ENCODE assay signal across 12 cellular contexts in the genomic region with DNA sequence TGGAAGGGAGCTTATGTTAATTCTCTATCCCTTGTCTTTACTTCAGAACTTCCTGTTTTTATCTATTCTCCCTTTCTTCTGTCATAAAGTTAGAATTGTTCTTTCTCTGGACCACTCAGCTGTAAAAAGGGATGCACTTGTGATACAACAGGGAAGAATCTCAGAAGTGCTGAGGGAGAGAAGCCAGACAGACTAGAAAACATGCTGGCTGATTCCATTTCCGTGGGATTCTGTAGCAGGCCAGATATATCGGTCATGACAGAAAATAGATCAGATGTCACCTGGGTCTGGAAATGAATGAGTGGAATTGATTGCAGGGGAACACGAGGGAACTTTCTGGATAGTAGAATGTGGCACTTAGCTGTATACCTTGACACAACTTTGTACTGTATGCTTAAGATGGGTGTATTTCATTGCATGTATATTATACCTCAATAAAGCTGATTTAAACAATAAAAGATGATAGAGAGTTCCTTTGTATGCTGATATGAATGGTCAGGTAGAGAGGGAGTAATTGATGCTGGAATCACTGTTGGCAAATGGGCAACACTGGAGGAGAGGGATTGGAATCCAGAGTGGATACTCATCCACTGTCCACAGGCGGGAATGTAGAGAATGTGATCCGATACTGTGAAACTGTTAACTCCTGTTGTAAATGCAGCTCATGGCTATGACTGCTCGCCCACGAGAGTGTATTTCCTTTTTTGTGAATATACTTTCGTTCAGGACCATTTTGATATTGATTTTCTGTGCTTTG. TPM values are rescaled to one million over a fixed set of nuclear protein-coding genes. Genes with fewer than 3 reads are reported as not detected.
DNase-seq lines count a peak whose midpoint lies in the region; ATAC-seq and TF ChIP-seq lines count a peak whose summit lies in the region.
"Had no signal": no experiment of that assay in that cellular context is flagged by ENCODE, and none has a peak within 500 bp of the region (broad histone marks: within the 10 kb centered on the region; RNA-seq: fewer than 3 reads in every experiment).

No MANE protein-coding gene starts in this region.

- no peak overlapping the region for H4K12ac ChIP-seq in trophoblast cell (ENCODE audit: low read depth, low read length)

- H3K14ac ChIP-seq in trophoblast cell (ENCODE audit: low read length), result no peak overlapping the region

- peaks cover 47% of the 10 kb centered on the region for H3K79me2 ChIP-seq in PC-3 (ENCODE audit: low read length)
- peaks cover 4% of the 10 kb centered on the region for H3K79me2 ChIP-seq in trophoblast cell (ENCODE audit: control insufficient read depth, insufficient read depth, low read length, poor library complexity)

- H2AFZ ChIP-seq in PC-3 (ENCODE audit: low read length), result no peak overlapping the region
- H2AFZ ChIP-seq in trophoblast cell (ENCODE audit: insufficient read depth, low read length, poor library complexity), result no peak overlapping the region

- no peak overlapping the region for H3K4ac ChIP-seq in trophoblast cell (ENCODE audit: low read depth, low read length)

- BruUV-seq in PC-3 (replicated peaks; lab: Mats Ljungman, UMichigan), result TSS peak; percentile 17

- POLR2A ChIA-PET in PC-3 (lab: Charles Lee; ENCODE audit: unreplicated experiment), result interaction anchor here (0.6 kb wide), 1 partner anchor 12 kb away, joined by 3 read pairs; no protein-coding TSS in a partner anchor

- no peak overlapping the region for H3K18ac ChIP-seq in trophoblast cell (ENCODE audit: low read length)

- H3K9ac ChIP-seq in PC-3 (ENCODE audit: low read length) (no peak overlapping the region), trophoblast cell (ENCODE audit: low read length) (no peak overlapping the region)

- no peak overlapping the region for H4K91ac ChIP-seq in trophoblast cell (ENCODE audit: low read depth, low read length)

- H3K36me3 ChIP-seq in PC-3 (ENCODE audit: low read depth, low read length) (peaks cover 8% of the 10 kb centered on the region; the same call in 1 of the 2 replicates), trophoblast cell (ENCODE audit: control insufficient read depth in 1 of 2, insufficient read depth in 2 of 2, low read length in 2 of 2) (peaks cover 7 to 11% of the 10 kb centered on the region in 2 experiments)

- no peak overlapping the region for H2BK120ac ChIP-seq in trophoblast cell (ENCODE audit: insufficient read depth, low read length, poor library complexity)

- DNase-seq in ELR (ENCODE audit: low read depth) (peak; percentile 76), PC-3 (peak; percentile 15), fibroblast of peridontal ligament (ENCODE audit: extremely low read depth) (peak; percentile 27), trophoblast cell (peak; percentile 32 to 53), CD1c-positive myeloid dendritic cell (ENCODE audit: extremely low spot score) (no peak), caudate nucleus (lab: John Stamatoyannopoulos, UW) (no peak), cerebellum (ENCODE audit: low spot score) (no peak), cardiac septum (ENCODE audit: low spot score) (no peak)
- DNase-seq: adrenal gland, heart left ventricle had no signal

- H2AK5ac ChIP-seq in trophoblast cell (ENCODE audit: low read length), result no peak overlapping the region

- H4K20me1 ChIP-seq in PC-3 (ENCODE audit: low read length), result no peaks in the 10 kb centered on the region

- peak; percentile 42; the same call in 1 of the 2 replicates for ATAC-seq in PC-3

- no peaks in the 10 kb centered on the region for H3K9me2 ChIP-seq in PC-3 (replicated peaks; ENCODE audit: low read length)

- H3F3A ChIP-seq in PC-3 (ENCODE audit: low read length, unreplicated experiment), result peaks cover 13% of the 10 kb centered on the region

- H3K27me3 ChIP-seq in PC-3 (ENCODE audit: low read length) (no peaks in the 10 kb centered on the region), trophoblast cell (ENCODE audit: insufficient read depth, low read length) (no peaks in the 10 kb centered on the region)
- H3K27me3 ChIP-seq: adrenal gland, heart left ventricle, suprapubic skin had no signal

- no peak overlapping the region for H2BK12ac ChIP-seq in trophoblast cell (ENCODE audit: low read length)

- H3K27ac ChIP-seq in PC-3 (ENCODE audit: low read length), result no peak overlapping the region
- H3K27ac ChIP-seq in trophoblast cell (ENCODE audit: low read depth, low read length), result peak overlapping the region; percentile 48
- H3K27ac ChIP-seq in caudate nucleus (ENCODE audit: low read depth, low read length), result no peak overlapping the region
- H3K27ac ChIP-seq: adrenal gland, heart left ventricle, psoas muscle, suprapubic skin had no signal

- H3K9me3 ChIP-seq in PC-3 (ENCODE audit: low read length), result no peaks in the 10 kb centered on the region
- no peaks in the 10 kb centered on the region for H3K9me3 ChIP-seq in trophoblast cell (ENCODE audit: insufficient read depth, low read depth, low read length)
- H3K9me3 ChIP-seq: adrenal gland, heart left ventricle, psoas muscle, suprapubic skin had no signal

- H3K4me3 ChIP-seq in PC-3 (ENCODE audit: low read length) (no peak overlapping the region), trophoblast cell (ENCODE audit: low read depth, low read length) (no peak overlapping the region)
- H3K4me3 ChIP-seq: adrenal gland, heart left ventricle, psoas muscle, suprapubic skin had no signal

- no peak overlapping the region for H3K23ac ChIP-seq in trophoblast cell (ENCODE audit: low read length)

- TF ChIP-seq CTCF in PC-3 (conservative IDR thresholded peaks at IDR 0.05; ENCODE audit: low read depth, low read length), result no peak

- peaks cover 2% of the 10 kb centered on the region; the same call in 1 of the 2 replicates for H3K4me1 ChIP-seq in PC-3 (ENCODE audit: insufficient read depth, low read length)
- peaks cover 3% of the 10 kb centered on the region in 2 experiments for H3K4me1 ChIP-seq in trophoblast cell (ENCODE audit: control insufficient read depth in 1 of 2, insufficient read depth in 2 of 2, low read length in 2 of 2)
- H3K4me1 ChIP-seq: psoas muscle, suprapubic skin had no signal

- CTCF ChIA-PET in PC-3 (lab: Charles Lee), result no interaction called here

- H4K8ac ChIP-seq in trophoblast cell (ENCODE audit: low read depth, low read length), result no peak overlapping the region

- no peaks in the 10 kb centered on the region for H3K79me1 ChIP-seq in trophoblast cell (ENCODE audit: low read length)

- intact Hi-C loops in PC-3 (cut with micrococcal nuclease) (loop anchor here (2.0 kb wide), 1 partner anchor 100 kb away; no protein-coding TSS in a partner anchor), cardiac septum (cut with DNase I) (no loop called here)

- H2BK5ac ChIP-seq in trophoblast cell (ENCODE audit: low read depth, low read length, poor library complexity), result no peak overlapping the region

- H3K4me2 ChIP-seq in PC-3 (ENCODE audit: low read length) (no peak overlapping the region), trophoblast cell (ENCODE audit: low read length) (peak overlapping the region; percentile 47)

- WGBS in trophoblast cell (ENCODE audit: extremely low coverage, insufficient coverage, insufficient read length), result no CpG with 5 or more reads among the region's 8 CpGs

RNA-seq across cellular contexts. Expression of gene ATXN10, which starts 59.6 kb away (rescaled TPM):
- total RNA-seq in PC-3 (2014; rRNA removed) (40.6 and 56.3 TPM in 2 replicates), cerebellum (180 TPM), cardiac septum (156 TPM)
- polyA plus RNA-seq in trophoblast cell (2013), result 64.4 and 67.4 TPM in 2 replicates

Comparison
In these comparisons a context has a peak if more than half of its experiments do, and no peak if none do; other contexts are left out.
1. DNase-seq: peak in ELR (single experiment), PC-3 (single experiment), fibroblast of peridontal ligament (single experiment) and trophoblast cell (2 of 2); none in CD1c-positive myeloid dendritic cell (single experiment), caudate nucleus (0 of 61), cerebellum (single experiment) and cardiac septum (single experiment).